ENCODE assay signal across 18 cellular contexts in genomic region chr6:49264909-49265308, GRCh38.
DNase-seq lines count a peak whose midpoint lies in the region; ATAC-seq, FAIRE-seq and TF ChIP-seq lines count a peak whose summit lies in the region.
"Had no signal": no experiment of that assay in that cellular context is flagged by ENCODE, and none has a peak within 500 bp of the region (broad histone marks: within the 10 kb centered on the region; RNA-seq: fewer than 3 reads in every experiment).

No MANE protein-coding gene starts in this region.

- H4K20me1 ChIP-seq in IMR-90 (ENCODE audit: insufficient read depth, low read length) = no peaks in the 10 kb centered on the region
- H4K20me1 ChIP-seq in keratinocyte (ENCODE audit: control insufficient read depth, extremely low read depth, insufficient read depth, low read length) = no peaks in the 10 kb centered on the region

- POLR2A ChIA-PET in IMR-90 (lab: Charles Lee; ENCODE audit: unreplicated experiment) (no interaction called here), RWPE1 (lab: Yijun Ruan, JAX; ENCODE audit: low non-redundant PET) (no interaction called here)

- no peak for TF ChIP-seq RAD21 in IMR-90 (IDR thresholded peaks at IDR 0.05; ENCODE audit: low read length)

- no peak overlapping the region for H4K91ac ChIP-seq in IMR-90 (ENCODE audit: insufficient read depth, low read depth, low read length)

- no peak overlapping the region for H4K8ac ChIP-seq in IMR-90 (ENCODE audit: low read depth in 2 of 2, low read length in 2 of 2)

- H3K9me1 ChIP-seq in IMR-90 (ENCODE audit: insufficient read depth, low read length) (no peaks in the 10 kb centered on the region), keratinocyte (ENCODE audit: control insufficient read depth, extremely low read depth, insufficient read depth, low read length) (no peaks in the 10 kb centered on the region)

- H3K9me3 ChIP-seq in IMR-90 (ENCODE audit: control insufficient read depth, insufficient read depth, low read length) (no peaks in the 10 kb centered on the region), keratinocyte (ENCODE audit: control insufficient read depth, low read depth, low read length) (no peaks in the 10 kb centered on the region)
- H3K9me3 ChIP-seq: BE2C, HAP-1 had no signal

- H2AK9ac ChIP-seq in IMR-90 (replicated peaks; ENCODE audit: low read depth, low read length, poor library complexity) = no peak overlapping the region

- no peak overlapping the region for H3K23ac ChIP-seq in IMR-90 (ENCODE audit: low read depth, low read length)

- H3K27ac ChIP-seq in IMR-90 (ENCODE audit: insufficient read depth, low read length) = no peak overlapping the region
- H3K27ac ChIP-seq in RWPE1 = peak overlapping the region; percentile 61
- no peak overlapping the region for H3K27ac ChIP-seq in keratinocyte (ENCODE audit: control insufficient read depth, insufficient read depth, low read length)

- no peak overlapping the region for H3K4ac ChIP-seq in IMR-90 (ENCODE audit: low read depth, low read length)

- no peaks in the 10 kb centered on the region for H3K27me3 ChIP-seq in IMR-90 (ENCODE audit: control insufficient read depth, insufficient read depth, low read length)
- H3K27me3 ChIP-seq in keratinocyte (ENCODE audit: control insufficient read depth, extremely low read depth, insufficient read depth, low read length) = no peaks in the 10 kb centered on the region
- H3K27me3 ChIP-seq: BE2C had no signal

- no peak overlapping the region for H3K4me2 ChIP-seq in IMR-90 (ENCODE audit: low read depth, low read length)
- H3K4me2 ChIP-seq in keratinocyte (ENCODE audit: control insufficient read depth, extremely low read depth, insufficient read depth, low read depth, low read length) = no peak overlapping the region

- no peaks in the 10 kb centered on the region for H3K79me2 ChIP-seq in keratinocyte (ENCODE audit: control insufficient read depth, insufficient read depth, low read length)

- H2BK20ac ChIP-seq in IMR-90 (ENCODE audit: low read depth, low read length) = no peak overlapping the region

- H2AFZ ChIP-seq in IMR-90 (replicated peaks; ENCODE audit: low read length, poor library complexity) (peak overlapping the region; percentile 5), keratinocyte (ENCODE audit: control insufficient read depth, low read length) (no peak overlapping the region)

- ATAC-seq in IMR-90 (ENCODE audit: low read depth) = no peak
- no peak for ATAC-seq in stimulated activated naive CD8-positive, alpha-beta T cell treated with anti-CD3 and anti-CD28 coated beads, Interleukin-15, Interleukin-2, amounts not matched to agents 100 U/mL and 50 U/mL, for 24 hours
- ATAC-seq: CD8-positive, alpha-beta T cell; K562; Panc1 had no signal

- intact Hi-C loops in IMR-90 (cut with micrococcal nuclease) = no loop called here

- FAIRE-seq in keratinocyte (lab: Jason Lieb, UNC) = no peak
- FAIRE-seq: GM18507, HTR-8/SVneo, K562 had no signal

- H3K56ac ChIP-seq in IMR-90 (ENCODE audit: extremely low read depth, insufficient read depth, low read length) = no peak overlapping the region

- no peak overlapping the region for H3K18ac ChIP-seq in IMR-90 (ENCODE audit: low read depth, low read length)

- no peak overlapping the region for H3K4me3 ChIP-seq in IMR-90 (ENCODE audit: insufficient read depth, low read depth, low read length)
- no peak overlapping the region for H3K4me3 ChIP-seq in keratinocyte (ENCODE audit: control insufficient read depth in 2 of 3, extremely low read depth in 1 of 3, insufficient read depth in 2 of 3, low read depth in 1 of 3, low read length in 3 of 3)
- H3K4me3 ChIP-seq: HAP-1, K562 had no signal

- H2BK15ac ChIP-seq in IMR-90 (ENCODE audit: low read depth, low read length) = no peak overlapping the region

- 49% methylated on average over 5 of the region's 8 CpGs; no CpG with 5 or more reads in 1 of the 2 experiments for WGBS in IMR-90 (ENCODE audit: extremely low coverage in 2 of 2, insufficient read length in 1 of 2), 2 experiments

- H2BK120ac ChIP-seq in IMR-90 (ENCODE audit: low read depth, low read length) = no peak overlapping the region

- no peak overlapping the region for H2BK5ac ChIP-seq in IMR-90 (ENCODE audit: low read depth, low read length, poor library complexity, severe bottlenecking)

- H3K36me3 ChIP-seq in IMR-90 (ENCODE audit: control insufficient read depth, insufficient read depth, low read length) = no peaks in the 10 kb centered on the region
- no peaks in the 10 kb centered on the region for H3K36me3 ChIP-seq in keratinocyte (ENCODE audit: control insufficient read depth in 2 of 2, extremely low read depth in 1 of 2, insufficient read depth in 2 of 2, low read length in 2 of 2)
- H3K36me3 ChIP-seq: BE2C, HAP-1 had no signal

- H3K9ac ChIP-seq in IMR-90 (ENCODE audit: low read depth, low read length) (no peak overlapping the region), keratinocyte (ENCODE audit: control insufficient read depth, extremely low read depth, insufficient read depth, low read length) (no peak overlapping the region)

- H3K14ac ChIP-seq in IMR-90 (replicated peaks; ENCODE audit: low read depth, low read length) = no peak overlapping the region

- no peak overlapping the region for H4K5ac ChIP-seq in IMR-90 (ENCODE audit: low read depth, low read length)

- TF ChIP-seq POLR2A in IMR-90 (IDR thresholded peaks at IDR 0.05; ENCODE audit: low read depth, low read length) = no peak

- DNase-seq in SHP77 (lab: John Stamatoyannopoulos, UW) (peak; percentile 31 to 42), SHP77 treated with DMSO at 0.1 percent for 48 hours (lab: John Stamatoyannopoulos, UW) (no peak), IMR-90 (no peak), RWPE1 (ENCODE audit: low spot score) (peak; percentile 3), keratinocyte (ENCODE audit: low read depth, low spot score) (peak; percentile 48), amygdala (lab: John Stamatoyannopoulos, UW) (no peak)
- no peak for DNase-seq in stimulated activated CD4-positive, alpha-beta T cell treated with anti-CD3 and anti-CD28 coated beads, Interleukin-4, amount 100 ng/mL, for 1 hour
- no peak for DNase-seq in stimulated activated naive CD8-positive, alpha-beta T cell treated with anti-CD3 and anti-CD28 coated beads, Interleukin-15, Interleukin-2, amounts not matched to agents 100 U/mL and 50 U/mL, for 24 hours
- DNase-seq: BE2C; CD8-positive, alpha-beta T cell; NCI-H2107; NCI-H524; T-helper 2 cell had no signal

- no TSS peak for BruUV-seq in IMR-90 (replicated peaks; lab: Mats Ljungman, UMichigan)

- no peak overlapping the region for H2AK5ac ChIP-seq in IMR-90 (ENCODE audit: low read depth, low read length)

- CTCF ChIA-PET in IMR-90 (lab: Yijun Ruan, JAX) (no interaction called here), RWPE1 (lab: Yijun Ruan, JAX) (no interaction called here)

- in situ Hi-C loops in IMR-90 (cut with MboI; ENCODE audit: low sequenced_read_pairs) = no loop called here

- H3K79me1 ChIP-seq in IMR-90 (ENCODE audit: low read depth in 1 of 2, low read length in 2 of 2) = no peaks in the 10 kb centered on the region

- TF ChIP-seq CTCF in IMR-90 (conservative IDR thresholded peaks at IDR 0.05; ENCODE audit: low read depth, low read length) (no peak), RWPE1 (conservative IDR thresholded peaks at IDR 0.05; ENCODE audit: low read depth) (no peak), keratinocyte (optimal IDR thresholded peaks at IDR 0.05 in 1 of 3, IDR thresholded peaks at IDR 0.05 in 1 of 3, conservative IDR thresholded peaks at IDR 0.05 in 1 of 3; ENCODE audit: extremely low read depth in 1 of 3, insufficient read depth in 2 of 3, low read length in 3 of 3) (no peak)

- no peaks in the 10 kb centered on the region for H3K4me1 ChIP-seq in IMR-90 (ENCODE audit: control insufficient read depth, insufficient read depth, low read length)
- peaks cover 10% of the 10 kb centered on the region for H3K4me1 ChIP-seq in keratinocyte (ENCODE audit: control insufficient read depth, extremely low read depth, insufficient read depth, low read length)
- H3K4me1 ChIP-seq: BE2C, HAP-1 had no signal

- dilution Hi-C loops in IMR-90 (cut with HindIII; ENCODE audit: low sequenced_read_pairs, unreplicated experiment) = no loop called here
- dilution Hi-C loops in keratinocyte (cut with MboI; ENCODE audit: extremely low pct_ligation_motif_present, low sequenced_read_pairs) = no loop called here

TF ChIP-seq in IMR-90, 13 proteins besides CTCF, POLR2A, EP300 and RAD21:
- TF ChIP-seq SMC3 (IDR thresholded peaks at IDR 0.05; ENCODE audit: low read depth, low read length) = no peak
- TF ChIP-seq CEBPB (IDR thresholded peaks at IDR 0.05; ENCODE audit: low read depth, low read length) = no peak
- TF ChIP-seq FOS (IDR thresholded peaks at IDR 0.05; ENCODE audit: low read depth, low read length) = no peak
- TF ChIP-seq USF2 (IDR thresholded peaks at IDR 0.05; ENCODE audit: low read depth, low read length) = no peak
- no peak for TF ChIP-seq ELK1 (IDR thresholded peaks at IDR 0.05; ENCODE audit: borderline replicate concordance, low read depth, low read length)
- no peak for TF ChIP-seq MXI1 (IDR thresholded peaks at IDR 0.05; ENCODE audit: borderline replicate concordance, low read depth, low read length)
- no peak for TF ChIP-seq BHLHE40 (IDR thresholded peaks at IDR 0.05; ENCODE audit: low read depth, low read length)
- TF ChIP-seq MAFK (IDR thresholded peaks at IDR 0.05; ENCODE audit: low read depth, low read length) = no peak
- no peak for TF ChIP-seq NFE2L2 (IDR thresholded peaks at IDR 0.05; ENCODE audit: low read depth, low read length)
TF ChIP-seq in IMR-90: peak in this region for 0.

Comparison
In these comparisons a context has a peak if more than half of its experiments do, and no peak if none do; other contexts are left out.
1. DNase-seq: peak in SHP77 (2 of 2), RWPE1 (single experiment) and keratinocyte (single experiment); none in SHP77 treated with DMSO at 0.1 percent for 48 hours (single experiment), IMR-90 (single experiment), stimulated activated CD4-positive, alpha-beta T cell treated with anti-CD3 and anti-CD28 coated beads, Interleukin-4, amount 100 ng/mL, for 1 hour (single experiment), amygdala (0 of 56) and stimulated activated naive CD8-positive, alpha-beta T cell treated with anti-CD3 and anti-CD28 coated beads, Interleukin-15, Interleukin-2, amounts not matched to agents 100 U/mL and 50 U/mL, for 24 hours (single experiment).